In the genomic region with DNA sequence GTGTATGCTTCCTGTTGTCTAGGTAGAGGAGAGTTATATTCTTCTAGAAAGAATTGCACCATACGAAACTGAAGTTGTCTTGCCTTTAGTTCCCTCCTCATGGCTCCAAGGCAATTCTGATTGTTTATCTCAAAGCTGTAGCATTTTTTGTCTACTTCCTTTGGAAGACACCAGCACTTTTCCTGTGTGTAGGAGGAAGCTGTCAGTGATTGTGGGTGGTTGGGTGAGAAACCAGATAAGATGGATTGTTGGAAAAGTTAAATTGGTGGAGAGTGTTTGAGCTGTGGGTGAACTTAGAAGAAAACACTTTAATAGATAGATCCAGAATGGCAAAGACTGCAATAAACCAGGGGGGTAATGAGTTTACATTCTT, we compare ENCODE assay signal across 30 cellular contexts.
"Had no signal": no experiment of that assay in that cellular context is flagged by ENCODE, and none has a peak within 500 bp of the region (broad histone marks: within the 10 kb centered on the region; RNA-seq: fewer than 3 reads in every experiment).

No MANE protein-coding gene starts in this region.

- H3K4me1 ChIP-seq: breast epithelium, SJSA1, suprapubic skin, upper lobe of right lung had no signal

- H3K4me1 Mint-ChIP-seq: memory B cell; neural crest cell; stimulated activated memory B cell treated with anti-CD40 and anti-IgM and Interleukin-4, amounts not matched to agents 10 μg/mL and 1 μg/mL and 100 μg/mL, for 72 hours had no signal

- H3K36me3 Mint-ChIP-seq: memory B cell; stimulated activated memory B cell treated with anti-CD40 and anti-IgM and Interleukin-4, amounts not matched to agents 10 μg/mL and 1 μg/mL and 100 μg/mL, for 72 hours had no signal

- ATAC-seq: activated CD4-positive, CD25-positive, alpha-beta regulatory T cell treated with anti-CD3 and anti-CD28 coated beads, Interleukin-2, amount 50 U/mL, for 24 hours; activated T-cell treated with anti-CD3 and anti-CD28 coated beads, Interleukin-2, amount 50 U/mL, for 4 hours; heart right ventricle; mucosa of descending colon; sciatic nerve; stimulated activated memory B cell treated with anti-CD40 and anti-IgM and Interleukin-4, amounts not matched to agents 10 μg/mL and 1 μg/mL and 100 μg/mL, for 72 hours; upper lobe of right lung had no signal

- DNase-seq: activated CD4-positive, alpha-beta T cell treated with anti-CD3 and anti-CD28 coated beads, Interleukin-2, amount 50 U/mL, for 4 hours; activated CD8-positive, alpha-beta memory T cell treated with anti-CD3 and anti-CD28 coated beads for 24 hours; activated CD8-positive, alpha-beta memory T cell treated with anti-CD3 and anti-CD28 coated beads, Interleukin-2, amount 50 U/mL, for 4 hours; activated effector memory CD4-positive, alpha-beta T cell treated with anti-CD3 and anti-CD28 coated beads, Interleukin-2, amount 50 U/mL, for 16 hours; activated naive CD4-positive, alpha-beta T cell treated with anti-CD3 and anti-CD28 coated beads, Interleukin-2, amount 10 ng/mL, durations not matched to agents 7 days and 5 days; activated T-cell treated with anti-CD3 and anti-CD28 coated beads, Interleukin-2, amount 50 U/mL, for 4 hours; adrenal gland; effector memory CD4-positive, alpha-beta T cell; heart right ventricle; islet precursor cell; left cardiac atrium; mucosa of descending colon; occipital lobe; posterior cingulate gyrus; small intestine; stimulated activated CD4-positive, alpha-beta T cell treated with anti-CD3 and anti-CD28 coated beads, Interleukin-15, amount 100 ng/mL, for 24 hours; stomach; T-helper 1 cell; upper lobe of right lung had no signal

- H3K27me3 Mint-ChIP-seq: activated naive CD4-positive, alpha-beta T cell treated with anti-CD3 and anti-CD28 coated beads, Interleukin-2, amount 10 ng/mL, durations not matched to agents 7 days and 5 days had no signal

- H3K9me3 ChIP-seq: adrenal gland, breast epithelium, esophagus muscularis mucosa, heart right ventricle, mucosa of descending colon, SJSA1, stomach, suprapubic skin, upper lobe of right lung had no signal

- H3K4me3 ChIP-seq: adrenal gland, breast epithelium, esophagus muscularis mucosa, heart right ventricle, mucosa of descending colon, SJSA1, stomach, suprapubic skin, upper lobe of right lung had no signal

- H3K27me3 ChIP-seq: adrenal gland, breast epithelium, esophagus muscularis mucosa, heart right ventricle, SJSA1, stomach, suprapubic skin, upper lobe of right lung had no signal

- H3K36me3 ChIP-seq: adrenal gland, breast epithelium, esophagus muscularis mucosa, heart right ventricle, SJSA1, stomach, suprapubic skin, upper lobe of right lung had no signal

- H3K27ac ChIP-seq: adrenal gland, breast epithelium, esophagus muscularis mucosa, heart right ventricle, SJSA1, stomach, suprapubic skin, upper lobe of right lung, VCaP had no signal

- H3K27ac Mint-ChIP-seq: activated naive CD4-positive, alpha-beta T cell treated with anti-CD3 and anti-CD28 coated beads, Interleukin-2, amount 10 ng/mL, durations not matched to agents 7 days and 5 days; memory B cell; stimulated activated memory B cell treated with anti-CD40 and anti-IgM and Interleukin-4, amounts not matched to agents 10 μg/mL and 1 μg/mL and 100 μg/mL, for 72 hours had no signal

- H3K9me3 Mint-ChIP-seq: activated T-cell treated with anti-CD3 and anti-CD28 coated beads, Interleukin-2, amount 50 U/mL, for 4 hours; central memory CD8-positive, alpha-beta T cell; memory B cell; neural crest cell; stimulated activated memory B cell treated with anti-CD40 and anti-IgM and Interleukin-4, amounts not matched to agents 10 μg/mL and 1 μg/mL and 100 μg/mL, for 72 hours had no signal

- H3K4me3 Mint-ChIP-seq: activated naive CD4-positive, alpha-beta T cell treated with anti-CD3 and anti-CD28 coated beads, Interleukin-2, amount 10 ng/mL, durations not matched to agents 7 days and 5 days; activated T-cell treated with anti-CD3 and anti-CD28 coated beads, Interleukin-2, amount 50 U/mL, for 4 hours; central memory CD8-positive, alpha-beta T cell; memory B cell; neural crest cell; stimulated activated memory B cell treated with anti-CD40 and anti-IgM and Interleukin-4, amounts not matched to agents 10 μg/mL and 1 μg/mL and 100 μg/mL, for 72 hours had no signal
